8 cellular contexts compared by ENCODE assay signal in genomic region chr11:28566643-28567042, GRCh38.
DNase-seq lines count a peak whose midpoint lies in the region; ATAC-seq and TF ChIP-seq lines count a peak whose summit lies in the region.

No MANE protein-coding gene starts in this region.

- no peaks in the 10 kb centered on the region for H3K9me2 ChIP-seq in Karpas-422 (replicated peaks; ENCODE audit: insufficient read depth, low read length)

- no peak overlapping the region for H3K4me3 Mint-ChIP-seq in activated naive CD4-positive, alpha-beta T cell treated with anti-CD3 and anti-CD28 coated beads for 36 hours
- no peak overlapping the region for H3K4me3 Mint-ChIP-seq in activated naive CD4-positive, alpha-beta T cell treated with anti-CD3 and anti-CD28 coated beads, Interleukin-2, amount 10 ng/mL, durations not matched to agents 7 days and 5 days

- H3K36me3 ChIP-seq in Karpas-422 (ENCODE audit: insufficient read depth, low read length), result no peaks in the 10 kb centered on the region

- H3K9ac ChIP-seq in Karpas-422 (ENCODE audit: low read length), result no peak overlapping the region

- H3K9me3 ChIP-seq in Karpas-422 (ENCODE audit: low read length), result no peaks in the 10 kb centered on the region

- H3K27me3 ChIP-seq in Karpas-422 (ENCODE audit: low read length), result no peaks in the 10 kb centered on the region

- H3K27ac ChIP-seq in coronary artery (peak overlapping the region; percentile 75), Karpas-422 (ENCODE audit: low read length) (no peak overlapping the region)

- no peak overlapping the region for H3K27ac Mint-ChIP-seq in activated naive CD4-positive, alpha-beta T cell treated with anti-CD3 and anti-CD28 coated beads for 36 hours
- no peak overlapping the region for H3K27ac Mint-ChIP-seq in activated naive CD4-positive, alpha-beta T cell treated with anti-CD3 and anti-CD28 coated beads, Interleukin-2, amount 10 ng/mL, durations not matched to agents 7 days and 5 days

- no peaks in the 10 kb centered on the region for H3K4me1 ChIP-seq in Karpas-422 (ENCODE audit: low read length)

- DNase-seq in activated naive CD4-positive, alpha-beta T cell treated with anti-CD3 and anti-CD28 coated beads for 36 hours, result peak; percentile 5
- no peak for DNase-seq in activated naive CD4-positive, alpha-beta T cell treated with anti-CD3 and anti-CD28 coated beads, Interleukin-2, amount 10 ng/mL, durations not matched to agents 7 days and 5 days
- DNase-seq in coronary artery (ENCODE audit: low spot score), result peak; percentile 90
- DNase-seq in kidney glomerular epithelial cell (lab: John Stamatoyannopoulos, UW), result peak; percentile 68
- DNase-seq in superior temporal gyrus (ENCODE audit: extremely low spot score), result peak; percentile 40
- DNase-seq in Karpas-422, result no peak
- DNase-seq in DMS114 treated with DMSO at 0.1 percent for 48 hours (lab: John Stamatoyannopoulos, UW; ENCODE audit: unreplicated experiment), result no peak

- intact Hi-C loops in activated naive CD4-positive, alpha-beta T cell treated with anti-CD3 and anti-CD28 coated beads for 36 hours (cut with micrococcal nuclease), result no loop called here

- ATAC-seq in HG02763 (IDR thresholded peaks at IDR 0.05; ENCODE audit: unreplicated experiment), result no peak

- CTCF ChIA-PET in activated naive CD4-positive, alpha-beta T cell treated with anti-CD3 and anti-CD28 coated beads for 36 hours (lab: Charles Lee), result no interaction called here
- CTCF ChIA-PET in activated naive CD4-positive, alpha-beta T cell treated with anti-CD3 and anti-CD28 coated beads, Interleukin-2, amount 10 ng/mL, durations not matched to agents 7 days and 5 days (lab: Charles Lee), result no interaction called here

- H3K4me3 ChIP-seq in coronary artery (peak overlapping the region; percentile 55), Karpas-422 (ENCODE audit: low read length) (no peak overlapping the region)

- no peaks in the 10 kb centered on the region for H3K4me1 Mint-ChIP-seq in activated naive CD4-positive, alpha-beta T cell treated with anti-CD3 and anti-CD28 coated beads for 36 hours (ENCODE audit: low read depth)
- H3K4me1 Mint-ChIP-seq in activated naive CD4-positive, alpha-beta T cell treated with anti-CD3 and anti-CD28 coated beads, Interleukin-2, amount 10 ng/mL, durations not matched to agents 7 days and 5 days, result no peaks in the 10 kb centered on the region

- no peaks in the 10 kb centered on the region for H4K20me1 ChIP-seq in Karpas-422 (ENCODE audit: insufficient read depth, low read depth, low read length)

- peaks cover 3% of the 10 kb centered on the region for H3K9me3 Mint-ChIP-seq in activated naive CD4-positive, alpha-beta T cell treated with anti-CD3 and anti-CD28 coated beads for 36 hours
- H3K9me3 Mint-ChIP-seq in activated naive CD4-positive, alpha-beta T cell treated with anti-CD3 and anti-CD28 coated beads, Interleukin-2, amount 10 ng/mL, durations not matched to agents 7 days and 5 days, result no peaks in the 10 kb centered on the region

- no peak overlapping the region for H3K4me2 ChIP-seq in Karpas-422 (ENCODE audit: low read depth, low read length, poor library complexity, severe bottlenecking)

- H3K36me3 Mint-ChIP-seq in activated naive CD4-positive, alpha-beta T cell treated with anti-CD3 and anti-CD28 coated beads for 36 hours (ENCODE audit: low read depth), result no peaks in the 10 kb centered on the region
- H3K36me3 Mint-ChIP-seq in activated naive CD4-positive, alpha-beta T cell treated with anti-CD3 and anti-CD28 coated beads, Interleukin-2, amount 10 ng/mL, durations not matched to agents 7 days and 5 days, result no peaks in the 10 kb centered on the region

- TF ChIP-seq CTCF in coronary artery (IDR thresholded peaks at IDR 0.05), result no peak

- H3K79me2 ChIP-seq in Karpas-422 (ENCODE audit: low read length), result no peaks in the 10 kb centered on the region

- peaks cover 2% of the 10 kb centered on the region for H3K27me3 Mint-ChIP-seq in activated naive CD4-positive, alpha-beta T cell treated with anti-CD3 and anti-CD28 coated beads for 36 hours (ENCODE audit: low read depth)
- H3K27me3 Mint-ChIP-seq in activated naive CD4-positive, alpha-beta T cell treated with anti-CD3 and anti-CD28 coated beads, Interleukin-2, amount 10 ng/mL, durations not matched to agents 7 days and 5 days, result peaks cover 5% of the 10 kb centered on the region

- H2AFZ ChIP-seq in Karpas-422 (ENCODE audit: low read length), result no peak overlapping the region

Comparison
In these comparisons a context has a peak if more than half of its experiments do, and no peak if none do; other contexts are left out.
1. DNase-seq: peak in activated naive CD4-positive, alpha-beta T cell treated with anti-CD3 and anti-CD28 coated beads for 36 hours (single experiment), coronary artery (single experiment), kidney glomerular epithelial cell (single experiment) and superior temporal gyrus (single experiment); none in activated naive CD4-positive, alpha-beta T cell treated with anti-CD3 and anti-CD28 coated beads, Interleukin-2, amount 10 ng/mL, durations not matched to agents 7 days and 5 days (single experiment), Karpas-422 (single experiment) and DMS114 treated with DMSO at 0.1 percent for 48 hours (single experiment).